Comparison of ENCODE assay signal across 9 cellular contexts in genomic region chr5:56640763-56641406, GRCh38.
DNase-seq lines count a peak whose midpoint lies in the region; ATAC-seq, FAIRE-seq and TF ChIP-seq lines count a peak whose summit lies in the region.
"Had no signal": no experiment of that assay in that cellular context is flagged by ENCODE, and none has a peak within 500 bp of the region (broad histone marks: within the 10 kb centered on the region; RNA-seq: fewer than 3 reads in every experiment).

No MANE protein-coding gene starts in this region.

- no peaks in the 10 kb centered on the region for H3K36me3 Mint-ChIP-seq in glutamatergic neuron (ENCODE audit: unreplicated experiment)

- H3K27me3 ChIP-seq in right lobe of liver (no peaks in the 10 kb centered on the region), HepG2 (ENCODE audit: control insufficient read depth in 1 of 2, insufficient read depth in 2 of 2, low read length in 2 of 2) (no peaks in the 10 kb centered on the region), ovary (no peaks in the 10 kb centered on the region)

- 57% methylated on average over 3 of the region's 3 CpGs for WGBS in right lobe of liver (ENCODE audit: insufficient coverage, low coverage, low lambda C conversion rate, missing lambda C conversion rate)
- WGBS in HepG2 (ENCODE audit: low lambda C conversion rate) = 89% methylated on average over 3 of the region's 3 CpGs
- WGBS in ovary, 3 donors = 88 to 95% (median 90%) methylated on average over 3 of the region's 3 CpGs

- DNase-seq in right lobe of liver = peak in 2 of 3 donors; percentile 33 to 57
- no peak for DNase-seq in HepG2 (ENCODE audit: low spot score)
- peak; percentile 59 for DNase-seq in NCI-H2029 (lab: John Stamatoyannopoulos, UW)
- DNase-seq in globus pallidus (ENCODE audit: low spot score) = peak; percentile 39
- DNase-seq in ovary = no peak
- DNase-seq in NCI-H345 treated with DMSO at 0.1 percent for 48 hours (lab: John Stamatoyannopoulos, UW; ENCODE audit: unreplicated experiment) = no peak
- no peak for DNase-seq in glutamatergic neuron
- DNase-seq: activated T-cell treated with anti-CD3 and anti-CD28 coated beads, Interleukin-2, amount 50 U/mL, for 48 hours had no signal

- POLR2A ChIA-PET in HepG2 (lab: Yijun Ruan, JAX) = no interaction called here

- no TSS peak for BruUV-seq in HepG2 (replicated peaks; lab: Mats Ljungman, UMichigan)

- no peaks in the 10 kb centered on the region for H3K4me1 Mint-ChIP-seq in glutamatergic neuron (ENCODE audit: low read depth, unreplicated experiment)

- H2AFZ ChIP-seq in HepG2 (ENCODE audit: low read length) = no peak overlapping the region

- H3K27ac ChIP-seq in right lobe of liver (no peak overlapping the region), HepG2 (ENCODE audit: extremely low read length, insufficient read depth, low read length) (no peak overlapping the region), ovary (no peak overlapping the region)

- H3K4me3 ChIP-seq in right lobe of liver (no peak overlapping the region), HepG2 (replicated peaks in 1 of 3; ENCODE audit: insufficient read depth in 1 of 3, low read depth in 2 of 3, low read length in 3 of 3) (no peak overlapping the region), ovary (no peak overlapping the region)

- TF ChIP-seq EP300 in HepG2 (IDR thresholded peaks at IDR 0.05; ENCODE audit: low read depth in 2 of 2, low read length in 2 of 2) (no peak), HepG2 (CRISPR knock-in tag; IDR thresholded peaks at IDR 0.05; ENCODE audit: borderline replicate concordance) (no peak), ovary (IDR thresholded peaks at IDR 0.05) (no peak)

- H3K27ac Mint-ChIP-seq in glutamatergic neuron (ENCODE audit: unreplicated experiment) = no peak overlapping the region

- H3K4me1 ChIP-seq in right lobe of liver = peaks cover 0 to 24% (median 7%) of the 10 kb centered on the region in 4 donors
- peaks cover 59% of the 10 kb centered on the region for H3K4me1 ChIP-seq in HepG2 (ENCODE audit: insufficient read depth, low read length)
- no peaks in the 10 kb centered on the region for H3K4me1 ChIP-seq in ovary (ENCODE audit: insufficient read depth)

- intact Hi-C loops in right lobe of liver (cut with DNase I) = no loop called here
- intact Hi-C loops in HepG2 (cut with micrococcal nuclease; ENCODE audit: unreplicated experiment) = no loop called here
- intact Hi-C loops in ovary (cut with DNase I) = no loop called here

- H3K4me3 Mint-ChIP-seq in glutamatergic neuron (ENCODE audit: unreplicated experiment) = no peak overlapping the region

- peaks cover 2% of the 10 kb centered on the region for H3K27me3 Mint-ChIP-seq in glutamatergic neuron (ENCODE audit: unreplicated experiment)

- in situ Hi-C loops in HepG2 (cut with HindIII; ENCODE audit: extremely low pct_ligation_motif_present, low pct_unique_long_range_greater_than_20kb) = no loop called here

- no peak overlapping the region for H3K9ac ChIP-seq in HepG2 (ENCODE audit: insufficient read depth, low read depth, low read length)

- H4K20me1 ChIP-seq in HepG2 (ENCODE audit: insufficient read depth, low read length) = no peaks in the 10 kb centered on the region

- TF ChIP-seq POLR2A in right lobe of liver (IDR thresholded peaks at IDR 0.05) (no peak), HepG2 (IDR thresholded peaks at IDR 0.05; ENCODE audit: insufficient read depth in 1 of 2, low read depth in 2 of 2, low read length in 2 of 2) (no peak), ovary (IDR thresholded peaks at IDR 0.05) (no peak)

- no peak overlapping the region for H3K4me2 ChIP-seq in HepG2 (ENCODE audit: low read depth, low read length)

- peak; percentile 3 to 53 (median 44) for ATAC-seq in right lobe of liver
- ATAC-seq in HepG2 = no peak
- ATAC-seq in HG03159 (IDR thresholded peaks at IDR 0.05; ENCODE audit: unreplicated experiment) = no peak

- TF ChIP-seq CTCF in right lobe of liver (IDR thresholded peaks at IDR 0.05) (no peak), HepG2 (CRISPR knock-in tag; IDR thresholded peaks at IDR 0.05) (no peak), ovary (IDR thresholded peaks at IDR 0.05) (no peak), glutamatergic neuron (IDR thresholded peaks at IDR 0.05; ENCODE audit: partially characterized antibody, unreplicated experiment) (no peak)

- CTCF ChIA-PET in HepG2 (lab: Yijun Ruan, JAX; ENCODE audit: low intra/inter-chr PET ratio, low total read pairs) = no interaction called here

- TF ChIP-seq RAD21 in HepG2 (CRISPR knock-in tag; IDR thresholded peaks at IDR 0.05) = no peak

- H3K9me3 Mint-ChIP-seq in glutamatergic neuron (ENCODE audit: unreplicated experiment) = no peaks in the 10 kb centered on the region

- FAIRE-seq in HepG2 (lab: Jason Lieb, UNC) = no peak

- no peaks in the 10 kb centered on the region for H3K36me3 ChIP-seq in right lobe of liver
- H3K36me3 ChIP-seq in HepG2 (replicated peaks in 1 of 2; ENCODE audit: control insufficient read depth in 1 of 2, insufficient read depth in 2 of 2, low read length in 2 of 2) = no peaks in the 10 kb centered on the region
- no peaks in the 10 kb centered on the region for H3K36me3 ChIP-seq in ovary

- H3K9me3 ChIP-seq in right lobe of liver (no peaks in the 10 kb centered on the region), HepG2 (ENCODE audit: low read length) (no peaks in the 10 kb centered on the region), ovary (no peaks in the 10 kb centered on the region)

- no peaks in the 10 kb centered on the region for H3K79me2 ChIP-seq in HepG2 (ENCODE audit: insufficient read depth, low read length)

TF ChIP-seq in HepG2, 621 proteins besides CTCF, POLR2A, EP300 and RAD21 (continues in another document):
- TF ChIP-seq ZNF7 (CRISPR knock-in tag; IDR thresholded peaks at IDR 0.05) (no peak), ZNF646 (CRISPR knock-in tag; IDR thresholded peaks at IDR 0.05) (no peak), ZBTB33 (CRISPR knock-in tag; IDR thresholded peaks at IDR 0.05) (no peak), DBP (CRISPR knock-in tag; IDR thresholded peaks at IDR 0.05; ENCODE audit: not compliant biosample characterization) (no peak), ZFX (CRISPR knock-in tag; IDR thresholded peaks at IDR 0.05; ENCODE audit: low read depth) (no peak)

Comparison
In these comparisons a context has a peak if more than half of its experiments do, and no peak if none do; other contexts are left out.
1. ATAC-seq: peak in right lobe of liver (4 of 4); none in HepG2 (single experiment) and HG03159 (single experiment).
2. DNase-seq: peak in right lobe of liver (2 of 3), NCI-H2029 (single experiment) and globus pallidus (single experiment); none in HepG2 (single experiment), ovary (0 of 5), NCI-H345 treated with DMSO at 0.1 percent for 48 hours (single experiment) and glutamatergic neuron (single experiment).